In genomic region chr7:29192811-29193210, GRCh38 we compare ENCODE assay signal across 27 cellular contexts. TPM values are rescaled to one million over a fixed set of nuclear protein-coding genes. Genes with fewer than 3 reads are reported as not detected.
DNase-seq lines count a peak whose midpoint lies in the region; ATAC-seq and TF ChIP-seq lines count a peak whose summit lies in the region.
"Had no signal": no experiment of that assay in that cellular context is flagged by ENCODE, and none has a peak within 500 bp of the region (broad histone marks: within the 10 kb centered on the region; RNA-seq: fewer than 3 reads in every experiment).

No MANE protein-coding gene starts in this region.

- H3K36me3 ChIP-seq in mammary epithelial cell (ENCODE audit: insufficient read depth, low read length), result no peaks in the 10 kb centered on the region
- H3K36me3 ChIP-seq in aorta (ENCODE audit: control insufficient read depth in 1 of 2, insufficient read depth in 2 of 2, low read length in 1 of 2), result no peaks in the 10 kb centered on the region
- H3K36me3 ChIP-seq: cardiac muscle cell, esophagus muscularis mucosa, HAP-1, stomach, tibial artery had no signal

- H2AFZ ChIP-seq in mammary epithelial cell (ENCODE audit: low read depth, low read length), result no peak overlapping the region

- WGBS in mammary epithelial cell (ENCODE audit: low coverage, missing lambda C conversion rate), result 93% methylated on average over 8 of the region's 8 CpGs
- 94% methylated on average over 8 of the region's 8 CpGs for WGBS in aorta, 2 donors

- H3K9me3 Mint-ChIP-seq in MCF 10A (ENCODE audit: unreplicated experiment) (no peaks in the 10 kb centered on the region), type B pancreatic cell (no peaks in the 10 kb centered on the region)
- H3K9me3 Mint-ChIP-seq in activated T-helper 1 cell treated with anti-CD3 and anti-CD28 coated beads, Interleukin-12 subunit alpha, Interleukin-12 subunit beta, Interleukin-2, Interleukin-4 antibody, amounts not matched to agents 30 ng/mL and 10 ng/mL and 1 ng/mL, durations not matched to agents 14 hours and 24 hours and 36 hours, result no peaks in the 10 kb centered on the region
- no peaks in the 10 kb centered on the region for H3K9me3 Mint-ChIP-seq in naive thymus-derived CD8-positive, alpha-beta T cell
- H3K9me3 Mint-ChIP-seq: activated naive CD4-positive, alpha-beta T cell treated with anti-CD3 and anti-CD28 coated beads, Interleukin-2, amount 10 ng/mL, durations not matched to agents 7 days and 5 days had no signal

- in situ Hi-C loops in mammary epithelial cell (cut with MboI; ENCODE audit: low sequenced_read_pairs in 2 of 2), result no loop called here

- POLR2A ChIA-PET in MCF 10A (lab: Yijun Ruan, JAX), result no interaction called here
- POLR2A ChIA-PET in naive thymus-derived CD8-positive, alpha-beta T cell (lab: Charles Lee), result no interaction called here

- DNase-seq in MCF 10A (ENCODE audit: unreplicated experiment) (no peak), mammary epithelial cell (no peak), type B pancreatic cell (ENCODE audit: extremely low spot score, unreplicated experiment) (no peak), NCI-H2029 (lab: John Stamatoyannopoulos, UW) (no peak), aorta (no peak), SHP77 treated with DMSO at 0.1 percent for 48 hours (lab: John Stamatoyannopoulos, UW) (no peak)
- no peak for DNase-seq in activated T-helper 1 cell treated with anti-CD3 and anti-CD28 coated beads, Interleukin-12 subunit alpha, Interleukin-12 subunit beta, Interleukin-2, Interleukin-4 antibody, amounts not matched to agents 30 ng/mL and 10 ng/mL and 1 ng/mL, durations not matched to agents 14 hours and 24 hours and 36 hours (ENCODE audit: low spot score)
- no peak for DNase-seq in naive thymus-derived CD8-positive, alpha-beta T cell
- DNase-seq: activated naive CD4-positive, alpha-beta T cell treated with anti-CD3 and anti-CD28 coated beads, Interleukin-2, amount 10 ng/mL, durations not matched to agents 7 days and 5 days; AML-193; foreskin keratinocyte; GF-D8; KG1; NCI-H1436; NCI-H446 treated with DMSO at 0.1 percent for 48 hours; NK-92 treated with Interleukin-12 subunit alpha and Interleukin-12 subunit beta, amount 100 ng/mL, for 24 hours; SHP77; stomach; T-helper 9 cell; tibial artery had no signal

- no peaks in the 10 kb centered on the region for H3K79me2 ChIP-seq in mammary epithelial cell (ENCODE audit: insufficient read depth, low read length)

- no peaks in the 10 kb centered on the region for H3K4me1 Mint-ChIP-seq in MCF 10A (ENCODE audit: insufficient read depth, unreplicated experiment)
- H3K4me1 Mint-ChIP-seq in activated T-helper 1 cell treated with anti-CD3 and anti-CD28 coated beads, Interleukin-12 subunit alpha, Interleukin-12 subunit beta, Interleukin-2, Interleukin-4 antibody, amounts not matched to agents 30 ng/mL and 10 ng/mL and 1 ng/mL, durations not matched to agents 14 hours and 24 hours and 36 hours (ENCODE audit: low read depth), result peaks cover 18% of the 10 kb centered on the region
- H3K4me1 Mint-ChIP-seq in naive thymus-derived CD8-positive, alpha-beta T cell, result peaks cover 15 to 31% (median 25%) of the 10 kb centered on the region in 4 donors
- peaks cover 32% of the 10 kb centered on the region for H3K4me1 Mint-ChIP-seq in type B pancreatic cell (ENCODE audit: unreplicated experiment)

- H3K4me3 ChIP-seq in mammary epithelial cell (replicated peaks in 1 of 3; ENCODE audit: insufficient read depth in 1 of 3, low read depth in 2 of 3, low read length in 3 of 3) (no peak overlapping the region), aorta (ENCODE audit: low read length in 2 of 2) (no peak overlapping the region)
- H3K4me3 ChIP-seq: cardiac muscle cell, esophagus muscularis mucosa, HAP-1, lung, skin epidermis, tibial artery had no signal

- H3K27me3 ChIP-seq in mammary epithelial cell (ENCODE audit: insufficient read depth, low read length), result peaks cover 10% of the 10 kb centered on the region
- H3K27me3 ChIP-seq in aorta (ENCODE audit: control insufficient read depth in 1 of 2, insufficient read depth in 2 of 2, low read length in 1 of 2), result no peaks in the 10 kb centered on the region

- H3K36me3 Mint-ChIP-seq in MCF 10A (ENCODE audit: insufficient read depth, unreplicated experiment) (peaks cover 6% of the 10 kb centered on the region), type B pancreatic cell (no peaks in the 10 kb centered on the region)
- no peaks in the 10 kb centered on the region for H3K36me3 Mint-ChIP-seq in activated T-helper 1 cell treated with anti-CD3 and anti-CD28 coated beads, Interleukin-12 subunit alpha, Interleukin-12 subunit beta, Interleukin-2, Interleukin-4 antibody, amounts not matched to agents 30 ng/mL and 10 ng/mL and 1 ng/mL, durations not matched to agents 14 hours and 24 hours and 36 hours (ENCODE audit: low read depth)
- H3K36me3 Mint-ChIP-seq in naive thymus-derived CD8-positive, alpha-beta T cell, result no peaks in the 10 kb centered on the region
- H3K36me3 Mint-ChIP-seq: activated naive CD4-positive, alpha-beta T cell treated with anti-CD3 and anti-CD28 coated beads, Interleukin-2, amount 10 ng/mL, durations not matched to agents 7 days and 5 days had no signal

- BruUV-seq in MCF 10A (replicated peaks; lab: Mats Ljungman, UMichigan), result no TSS peak
- no TSS peak for BruUV-seq in mammary epithelial cell (replicated peaks; lab: Mats Ljungman, UMichigan)

- intact Hi-C loops in MCF 10A (cut with micrococcal nuclease), result loop anchor here (5.0 kb wide), 1 partner anchor 81 kb away; no protein-coding TSS in a partner anchor
- intact Hi-C loops in mammary epithelial cell (cut with micrococcal nuclease), result loop anchor here (5.0 kb wide), 1 partner anchor 199 kb away; no protein-coding TSS in a partner anchor
- intact Hi-C loops in activated T-helper 1 cell treated with anti-CD3 and anti-CD28 coated beads, Interleukin-12 subunit alpha, Interleukin-12 subunit beta, Interleukin-2, Interleukin-4 antibody, amounts not matched to agents 30 ng/mL and 10 ng/mL and 1 ng/mL, durations not matched to agents 14 hours and 24 hours and 36 hours (cut with micrococcal nuclease), result no loop called here
- intact Hi-C loops in aorta (cut with DNase I), result loop anchor here in 1 of 2 donors (5.0 kb wide), 1 partner anchor 214 kb away; no protein-coding TSS in a partner anchor

- dilution Hi-C loops in mammary epithelial cell (cut with HindIII; ENCODE audit: low sequenced_read_pairs), result no loop called here

- no peak overlapping the region for H3K27ac ChIP-seq in mammary epithelial cell (ENCODE audit: insufficient read depth, low read depth, low read length)
- H3K27ac ChIP-seq in aorta (ENCODE audit: low read depth in 1 of 2, low read length in 2 of 2), result no peak overlapping the region
- H3K27ac ChIP-seq: cardiac muscle cell, foreskin keratinocyte, skin epidermis, tibial artery had no signal

- H3K27ac Mint-ChIP-seq in MCF 10A (ENCODE audit: low read depth, unreplicated experiment) (no peak overlapping the region), type B pancreatic cell (peak overlapping the region; percentile 86)
- no peak overlapping the region for H3K27ac Mint-ChIP-seq in activated T-helper 1 cell treated with anti-CD3 and anti-CD28 coated beads, Interleukin-12 subunit alpha, Interleukin-12 subunit beta, Interleukin-2, Interleukin-4 antibody, amounts not matched to agents 30 ng/mL and 10 ng/mL and 1 ng/mL, durations not matched to agents 14 hours and 24 hours and 36 hours
- H3K27ac Mint-ChIP-seq in naive thymus-derived CD8-positive, alpha-beta T cell, result no peak overlapping the region
- H3K27ac Mint-ChIP-seq: activated naive CD4-positive, alpha-beta T cell treated with anti-CD3 and anti-CD28 coated beads, Interleukin-2, amount 10 ng/mL, durations not matched to agents 7 days and 5 days had no signal

- H3K9ac ChIP-seq in mammary epithelial cell (ENCODE audit: insufficient read depth, low read length), result no peak overlapping the region

- H3K9me3 ChIP-seq in mammary epithelial cell (replicated peaks; ENCODE audit: insufficient read depth, low read length) (no peaks in the 10 kb centered on the region), aorta (ENCODE audit: control insufficient read depth, low read length) (no peaks in the 10 kb centered on the region)
- H3K9me3 ChIP-seq: esophagus muscularis mucosa, HAP-1, stomach, tibial artery had no signal

- CTCF ChIA-PET in MCF 10A (lab: Yijun Ruan, JAX) (interaction anchor here (1.4 to 6.1 kb wide), 2 partner anchors 54 to 269 kb away, joined by 3 to 97 read pairs; no protein-coding TSS in a partner anchor), mammary epithelial cell (lab: Charles Lee; ENCODE audit: low non-redundant PET) (no interaction called here)

- H3K4me2 ChIP-seq in mammary epithelial cell (ENCODE audit: insufficient read depth, low read depth, low read length), result no peak overlapping the region

- H3K4me3 Mint-ChIP-seq in MCF 10A (ENCODE audit: unreplicated experiment) (peak overlapping the region; percentile 7), type B pancreatic cell (peak overlapping the region; percentile 90)
- H3K4me3 Mint-ChIP-seq in activated T-helper 1 cell treated with anti-CD3 and anti-CD28 coated beads, Interleukin-12 subunit alpha, Interleukin-12 subunit beta, Interleukin-2, Interleukin-4 antibody, amounts not matched to agents 30 ng/mL and 10 ng/mL and 1 ng/mL, durations not matched to agents 14 hours and 24 hours and 36 hours, result peak overlapping the region; percentile 37
- H3K4me3 Mint-ChIP-seq in naive thymus-derived CD8-positive, alpha-beta T cell, result peak overlapping the region in 6 of 10 donors; percentile 5 to 71 (median 36)

- H4K20me1 ChIP-seq in mammary epithelial cell (ENCODE audit: insufficient read depth, low read length), result no peaks in the 10 kb centered on the region

- no peak for ATAC-seq in naive thymus-derived CD8-positive, alpha-beta T cell
- ATAC-seq in aorta (ENCODE audit: low FRiP score), result no peak
- ATAC-seq: foreskin keratinocyte, Panc1 had no signal

- H3K27me3 Mint-ChIP-seq in MCF 10A (ENCODE audit: insufficient read depth, unreplicated experiment) (no peaks in the 10 kb centered on the region), type B pancreatic cell (peaks cover 46% of the 10 kb centered on the region)
- peaks cover 62% of the 10 kb centered on the region for H3K27me3 Mint-ChIP-seq in activated T-helper 1 cell treated with anti-CD3 and anti-CD28 coated beads, Interleukin-12 subunit alpha, Interleukin-12 subunit beta, Interleukin-2, Interleukin-4 antibody, amounts not matched to agents 30 ng/mL and 10 ng/mL and 1 ng/mL, durations not matched to agents 14 hours and 24 hours and 36 hours (ENCODE audit: insufficient read depth)
- peaks cover 17 to 39% (median 28%) of the 10 kb centered on the region in 5 donors for H3K27me3 Mint-ChIP-seq in naive thymus-derived CD8-positive, alpha-beta T cell

- TF ChIP-seq CTCF in MCF 10A (IDR thresholded peaks at IDR 0.05; ENCODE audit: unreplicated experiment), result no peak
- no peak for TF ChIP-seq CTCF in mammary epithelial cell (conservative IDR thresholded peaks at IDR 0.05 in 1 of 2, IDR thresholded peaks at IDR 0.05 in 1 of 2; ENCODE audit: extremely low read depth in 1 of 2, insufficient read depth in 1 of 2, low read depth in 1 of 2, low read length in 2 of 2)
- no peak for TF ChIP-seq CTCF in type B pancreatic cell (conservative IDR thresholded peaks at IDR 0.05)

- H3K4me1 ChIP-seq in mammary epithelial cell (ENCODE audit: insufficient read depth, low read length), result peaks cover 10% of the 10 kb centered on the region
- H3K4me1 ChIP-seq in aorta (ENCODE audit: control insufficient read depth in 1 of 2, insufficient read depth in 2 of 2, low read length in 2 of 2), result no peaks in the 10 kb centered on the region
- H3K4me1 ChIP-seq: foreskin keratinocyte, HAP-1 had no signal

RNA-seq across cellular contexts. Expression of gene CHN2, which starts 1.8 kb away (rescaled TPM):
- total RNA-seq in MCF 10A (2022) (5.1 and 8.0 TPM in 2 replicates), mammary epithelial cell (not detected), type B pancreatic cell (ENCODE audit: low replicate concordance) (19.7 and 34.0 TPM in 2 replicates), aorta (10 to 100 TPM in 1 of 2 donors, 1 to 10 TPM in 1; 7.6 to 22.0 TPM)
- polyA plus RNA-seq in mammary epithelial cell (0.17 TPM), aorta (10 to 100 TPM in 1 of 2 donors, under 1 TPM in 1; 0.61 to 23.2 TPM)
- polyA minus RNA-seq in mammary epithelial cell, result not detected
- total RNA-seq in activated T-helper 1 cell treated with anti-CD3 and anti-CD28 coated beads, Interleukin-12 subunit alpha, Interleukin-12 subunit beta, Interleukin-2, Interleukin-4 antibody, amounts not matched to agents 30 ng/mL and 10 ng/mL and 1 ng/mL, durations not matched to agents 14 hours and 24 hours and 36 hours, result not detected in 2 replicates
- total RNA-seq in naive thymus-derived CD8-positive, alpha-beta T cell, result 1 to 10 TPM; 1.5 to 2.2 TPM
- 10 to 100 TPM in 1 of 3 donors, 1 to 10 TPM in 1, under 1 TPM in 1; 0.90 to 11.1 (median 1.0) TPM for polyA plus RNA-seq in naive thymus-derived CD8-positive, alpha-beta T cell
- total RNA-seq: HT1080 had no signal

RNA-seq across cellular contexts. Expression of gene CPVL, which starts 46.5 kb away (rescaled TPM):
- total RNA-seq in MCF 10A (2022) (29.2 and 49.0 TPM in 2 replicates), mammary epithelial cell (not detected), type B pancreatic cell (ENCODE audit: low replicate concordance) (30.2 and 44.2 TPM in 2 replicates), aorta (10 to 100 TPM; 20.6 to 50.2 TPM)
- polyA plus RNA-seq in mammary epithelial cell (0.57 TPM), aorta (10 to 100 TPM in 1 of 2 donors, 1 to 10 TPM in 1; 2.7 to 27.9 TPM)
- not detected for polyA minus RNA-seq in mammary epithelial cell
- not detected in 2 replicates for total RNA-seq in activated T-helper 1 cell treated with anti-CD3 and anti-CD28 coated beads, Interleukin-12 subunit alpha, Interleukin-12 subunit beta, Interleukin-2, Interleukin-4 antibody, amounts not matched to agents 30 ng/mL and 10 ng/mL and 1 ng/mL, durations not matched to agents 14 hours and 24 hours and 36 hours
- 1 to 10 TPM in 1 of 2 experiments, under 1 TPM in 1; 0.70 to 1.4 TPM for total RNA-seq in naive thymus-derived CD8-positive, alpha-beta T cell
- 1 to 10 TPM in 1 of 3 donors, under 1 TPM in 1, not detected in 1; 0.84 to 1.1 TPM for polyA plus RNA-seq in naive thymus-derived CD8-positive, alpha-beta T cell

Comparison
In these comparisons a context has a peak if more than half of its experiments do, and no peak if none do; other contexts are left out.
1. RNA of gene CPVL, which starts 46.5 kb away (total RNA-seq): 20.6 to 50.2 TPM in aorta, 29.2 to 49.0 TPM in MCF 10A and 30.2 to 44.2 TPM in type B pancreatic cell; 0.70 to 1.4 TPM in naive thymus-derived CD8-positive, alpha-beta T cell, not detected in mammary epithelial cell and not detected in activated T-helper 1 cell treated with anti-CD3 and anti-CD28 coated beads, Interleukin-12 subunit alpha, Interleukin-12 subunit beta, Interleukin-2, Interleukin-4 antibody, amounts not matched to agents 30 ng/mL and 10 ng/mL and 1 ng/mL, durations not matched to agents 14 hours and 24 hours and 36 hours; every median in the first group is over 4 times any median in the second.
2. H3K4me3 Mint-ChIP-seq: peak in every context shown above with its lines; median percentile 90 in type B pancreatic cell; 37 in activated T-helper 1 cell treated with anti-CD3 and anti-CD28 coated beads, Interleukin-12 subunit alpha, Interleukin-12 subunit beta, Interleukin-2, Interleukin-4 antibody, amounts not matched to agents 30 ng/mL and 10 ng/mL and 1 ng/mL, durations not matched to agents 14 hours and 24 hours and 36 hours; 36 in naive thymus-derived CD8-positive, alpha-beta T cell; 7 in MCF 10A.